Comparison of ENCODE assay signal across 8 cellular contexts in the genomic region with DNA sequence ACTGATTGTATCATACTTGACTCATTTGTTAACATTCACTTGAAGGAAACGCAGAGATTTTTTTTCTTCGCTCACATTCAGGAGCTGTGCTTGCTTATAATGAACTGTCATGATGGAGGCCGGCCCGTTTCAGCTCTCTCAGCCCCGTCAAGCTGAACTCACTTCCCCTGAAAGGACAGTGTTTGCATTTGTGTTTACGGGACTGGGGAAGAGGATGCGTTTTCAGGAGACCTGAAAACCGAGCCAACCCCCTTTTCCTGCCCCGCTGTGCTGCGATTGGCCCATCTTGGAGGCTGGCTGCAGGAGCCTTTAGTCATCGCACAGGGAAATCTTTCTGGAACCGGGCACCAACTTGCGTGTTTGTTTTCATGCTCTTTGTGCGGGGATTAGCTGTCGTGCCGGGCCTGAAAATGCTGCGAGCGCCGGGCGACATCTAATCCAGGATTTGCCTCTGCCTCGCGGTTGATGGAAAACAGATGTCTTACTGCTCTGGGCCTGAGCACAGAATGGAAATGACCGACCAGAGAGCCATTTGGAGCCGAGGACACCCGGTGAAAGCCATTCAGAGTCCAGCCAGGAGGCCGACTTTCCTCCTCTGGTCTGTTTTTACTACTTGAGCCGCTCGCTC. TPM values are rescaled to one million over a fixed set of nuclear protein-coding genes. Genes with fewer than 3 reads are reported as not detected.
DNase-seq lines count a peak whose midpoint lies in the region; ATAC-seq, FAIRE-seq and TF ChIP-seq lines count a peak whose summit lies in the region.

No MANE protein-coding gene starts in this region.

- no peaks in the 10 kb centered on the region for H3K9me3 Mint-ChIP-seq in stimulated activated effector memory CD8-positive, alpha-beta T cell treated with anti-CD3 and anti-CD28 coated beads, Interleukin-12 subunit alpha, Interleukin-12 subunit beta, amount 100 ng/mL, for 72 hours

- H3K4me1 ChIP-seq in duodenal mucosa (ENCODE audit: control insufficient read depth in 1 of 2, insufficient read depth in 2 of 2, low read length in 2 of 2): peaks cover 21 to 49% of the 10 kb centered on the region in 2 donors
- H3K4me1 ChIP-seq in left lung: peaks cover 13 to 27% of the 10 kb centered on the region in 2 donors

- intact Hi-C loops in left lung (cut with DNase I): no loop called here

- no peak overlapping the region for H3K27ac Mint-ChIP-seq in stimulated activated effector memory CD8-positive, alpha-beta T cell treated with anti-CD3 and anti-CD28 coated beads, Interleukin-12 subunit alpha, Interleukin-12 subunit beta, amount 100 ng/mL, for 72 hours

- H3K4me3 ChIP-seq in WERI-Rb-1 (ENCODE audit: low read depth, low read length) (peak overlapping the region; percentile 76), duodenal mucosa (ENCODE audit: low read depth in 1 of 2, low read length in 2 of 2) (peak overlapping the region; percentile 65 to 77), left lung (peak overlapping the region; percentile 43 to 60)

- peak overlapping the region; percentile 72 to 85 for H3K9ac ChIP-seq in duodenal mucosa (ENCODE audit: low read depth in 1 of 2, low read length in 2 of 2)

- no peaks in the 10 kb centered on the region for H3K4me1 Mint-ChIP-seq in stimulated activated effector memory CD8-positive, alpha-beta T cell treated with anti-CD3 and anti-CD28 coated beads, Interleukin-12 subunit alpha, Interleukin-12 subunit beta, amount 100 ng/mL, for 72 hours

- no peaks in the 10 kb centered on the region for H3K27me3 ChIP-seq in WERI-Rb-1 (ENCODE audit: insufficient read depth, low read depth, severe bottlenecking)
- peaks cover 0 to 3% of the 10 kb centered on the region in 2 donors for H3K27me3 ChIP-seq in duodenal mucosa (ENCODE audit: control insufficient read depth in 1 of 2, insufficient read depth in 2 of 2, low read length in 2 of 2)
- peaks cover 0 to 27% of the 10 kb centered on the region in 2 donors for H3K27me3 ChIP-seq in left lung

- no peak for FAIRE-seq in HTR-8/SVneo (lab: Jason Lieb, UNC)

- H3K4me3 Mint-ChIP-seq in stimulated activated effector memory CD8-positive, alpha-beta T cell treated with anti-CD3 and anti-CD28 coated beads, Interleukin-12 subunit alpha, Interleukin-12 subunit beta, amount 100 ng/mL, for 72 hours: peak overlapping the region; percentile 69

- H3K9me3 ChIP-seq in WERI-Rb-1 (ENCODE audit: severe bottlenecking): no peaks in the 10 kb centered on the region
- H3K9me3 ChIP-seq in duodenal mucosa (ENCODE audit: control insufficient read depth in 1 of 2, low read length in 2 of 2): no peaks in the 10 kb centered on the region
- peaks cover 0 to 5% of the 10 kb centered on the region in 2 donors for H3K9me3 ChIP-seq in left lung

- H3K27ac ChIP-seq in WERI-Rb-1: peak overlapping the region; percentile 96
- peak overlapping the region; percentile 62 for H3K27ac ChIP-seq in duodenal mucosa (ENCODE audit: low read depth, low read length)
- H3K27ac ChIP-seq in left lung: peak overlapping the region; percentile 77 to 92

- peak; percentile 23 for ATAC-seq in GM19455 (IDR thresholded peaks at IDR 0.05; ENCODE audit: unreplicated experiment)
- ATAC-seq in left lung: peak; percentile 29
- ATAC-seq in stimulated activated effector memory CD8-positive, alpha-beta T cell treated with anti-CD3 and anti-CD28 coated beads, Interleukin-12 subunit alpha, Interleukin-12 subunit beta, amount 100 ng/mL, for 72 hours: peak; percentile 87

- DNase-seq in COLO668 (lab: John Stamatoyannopoulos, UW; ENCODE audit: unreplicated experiment) (peak; percentile 60), HTR-8/SVneo (ENCODE audit: insufficient read length, low spot score) (peak; percentile 73), WERI-Rb-1 (peak; percentile 92), left lung (peak in 1 of 2 donors; percentile 42), middle frontal gyrus (ENCODE audit: extremely low spot score, low spot score) (no peak)
- no peak for DNase-seq in stimulated activated effector memory CD8-positive, alpha-beta T cell treated with anti-CD3 and anti-CD28 coated beads, Interleukin-12 subunit alpha, Interleukin-12 subunit beta, amount 100 ng/mL, for 72 hours (ENCODE audit: low spot score in 2 of 2)

- H3K36me3 ChIP-seq in WERI-Rb-1 (peaks cover 10% of the 10 kb centered on the region), duodenal mucosa (ENCODE audit: control insufficient read depth in 1 of 2, insufficient read depth in 2 of 2, low read length in 2 of 2) (no peaks in the 10 kb centered on the region), left lung (no peaks in the 10 kb centered on the region)

- TF ChIP-seq CTCF in WERI-Rb-1 (IDR thresholded peaks at IDR 0.05; ENCODE audit: low read depth, low read length) (no peak), left lung (IDR thresholded peaks at IDR 0.05) (no peak)

- no peaks in the 10 kb centered on the region for H3K36me3 Mint-ChIP-seq in stimulated activated effector memory CD8-positive, alpha-beta T cell treated with anti-CD3 and anti-CD28 coated beads, Interleukin-12 subunit alpha, Interleukin-12 subunit beta, amount 100 ng/mL, for 72 hours

RNA-seq across cellular contexts. Expression of gene TRIM2, which starts 18.0 kb away (rescaled TPM):
- total RNA-seq in left lung: 10 to 100 TPM; 49.6 to 64.5 TPM

Comparison
In these comparisons a context has a peak if more than half of its experiments do, and no peak if none do; other contexts are left out.
1. DNase-seq: peak in COLO668 (single experiment), HTR-8/SVneo (single experiment) and WERI-Rb-1 (single experiment); none in stimulated activated effector memory CD8-positive, alpha-beta T cell treated with anti-CD3 and anti-CD28 coated beads, Interleukin-12 subunit alpha, Interleukin-12 subunit beta, amount 100 ng/mL, for 72 hours (0 of 2) and middle frontal gyrus (single experiment).
2. ATAC-seq: peak in every context shown above with its lines; median percentile 87 in stimulated activated effector memory CD8-positive, alpha-beta T cell treated with anti-CD3 and anti-CD28 coated beads, Interleukin-12 subunit alpha, Interleukin-12 subunit beta, amount 100 ng/mL, for 72 hours; 29 in left lung; 23 in GM19455.
3. Peak in every context shown above with its lines, with median percentiles within 50 percentile points of each other: H3K27ac ChIP-seq and H3K4me3 ChIP-seq.